ENCODE assay signal across 1 cellular context in genomic region chr6:156846845-156847599, GRCh38.
TF ChIP-seq lines count a peak whose summit lies in the region.

No MANE protein-coding gene starts in this region.

TF ChIP-seq in HepG2, 621 proteins besides CTCF, POLR2A, EP300 and RAD21 (continued from another document):
- TF ChIP-seq STAT6 (CRISPR knock-in tag; IDR thresholded peaks at IDR 0.05; ENCODE audit: borderline replicate concordance) (no peak), ZMAT3 (CRISPR knock-in tag; conservative IDR thresholded peaks at IDR 0.05) (no peak), ATF7 (IDR thresholded peaks at IDR 0.05) (no peak), ATF7 (CRISPR knock-in tag; IDR thresholded peaks at IDR 0.05) (no peak), ZKSCAN8 (CRISPR knock-in tag; IDR thresholded peaks at IDR 0.05; ENCODE audit: borderline replicate concordance) (no peak), CEBPG (CRISPR knock-in tag; IDR thresholded peaks at IDR 0.05) (no peak), ZNF781 (CRISPR knock-in tag; IDR thresholded peaks at IDR 0.05; ENCODE audit: borderline replicate concordance, not compliant biosample characterization) (no peak), PCBP1 (IDR thresholded peaks at IDR 0.05; ENCODE audit: borderline replicate concordance, low read depth, low read length) (no peak), CENPT (CRISPR knock-in tag; IDR thresholded peaks at IDR 0.05; ENCODE audit: low read depth) (no peak), XRCC5 (optimal IDR thresholded peaks at IDR 0.05; ENCODE audit: low read length) (no peak), MZF1 (CRISPR knock-in tag; IDR thresholded peaks at IDR 0.05; ENCODE audit: borderline replicate concordance) (no peak)
